Comparison of ENCODE assay signal across 9 cellular contexts in the genomic region with DNA sequence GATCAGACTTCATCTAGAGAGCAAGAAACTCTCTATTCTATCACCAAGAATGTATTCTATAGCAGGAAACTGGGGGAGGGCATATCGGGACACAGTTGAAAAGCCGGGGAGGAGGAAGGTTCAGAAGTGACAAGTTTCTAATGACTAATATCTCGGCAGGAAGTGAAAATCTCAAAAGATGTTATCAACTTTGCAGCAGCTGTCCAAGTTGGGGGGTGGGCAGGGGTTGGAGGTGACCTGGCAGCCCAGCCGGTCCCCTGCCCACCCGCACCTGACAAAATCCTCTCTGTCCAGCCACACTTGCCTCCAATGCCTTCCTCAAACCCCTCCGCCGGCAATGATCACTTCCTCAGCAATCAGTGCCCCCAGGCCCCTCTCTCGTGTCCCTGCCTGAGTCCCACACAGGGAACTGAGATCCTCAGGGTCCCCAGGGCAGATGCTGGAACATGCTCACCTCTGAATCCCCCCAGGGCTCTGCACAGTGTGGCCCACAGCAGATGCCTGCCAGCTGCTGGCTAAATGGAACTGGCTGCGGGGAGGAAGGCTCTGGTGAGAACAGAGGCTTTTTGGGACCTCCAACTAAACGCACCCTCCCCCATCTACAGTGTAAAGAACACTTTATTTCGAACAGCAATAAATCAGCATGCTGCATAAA. TPM values are rescaled to one million over a fixed set of nuclear protein-coding genes. Genes with fewer than 3 reads are reported as not detected.
DNase-seq lines count a peak whose midpoint lies in the region; ATAC-seq, FAIRE-seq and TF ChIP-seq lines count a peak whose summit lies in the region.
"Had no signal": no experiment of that assay in that cellular context is flagged by ENCODE, and none has a peak within 500 bp of the region (broad histone marks: within the 10 kb centered on the region; RNA-seq: fewer than 3 reads in every experiment).

No MANE protein-coding gene starts in this region.

- CTCF ChIA-PET in activated B cell treated with CpG ODN at 0.5 μM for 24 hours (lab: Charles Lee): interaction anchor here (1.0 to 3.7 kb wide), 7 partner anchors 14 to 54 kb away, joined by 3 to 18 read pairs (median 3); a partner anchor contains a TSS
- CTCF ChIA-PET in naive thymus-derived CD4-positive, alpha-beta T cell (lab: Charles Lee): interaction anchor here (0.6 to 3.2 kb wide), 6 partner anchors 24 to 311 kb away, joined by 3 to 14 read pairs (median 6); a partner anchor contains a TSS

- H3K4me3 Mint-ChIP-seq in activated B cell treated with CpG ODN at 0.5 μM for 24 hours: peak overlapping the region; percentile 78
- H3K4me3 Mint-ChIP-seq in naive thymus-derived CD4-positive, alpha-beta T cell: peak overlapping the region; percentile 79 to 89 (median 86)

- TF ChIP-seq CTCF in activated B cell treated with CpG ODN at 0.5 μM for 24 hours (IDR thresholded peaks at IDR 0.05) (no peak), tibial artery (IDR thresholded peaks at IDR 0.05) (no peak)

- peaks cover 98% of the 10 kb centered on the region for H3K4me1 Mint-ChIP-seq in activated B cell treated with CpG ODN at 0.5 μM for 24 hours
- H3K4me1 Mint-ChIP-seq in naive thymus-derived CD4-positive, alpha-beta T cell: peaks cover 84 to 100% (median 98%) of the 10 kb centered on the region in 7 donors

- POLR2A ChIA-PET in activated B cell treated with CpG ODN at 0.5 μM for 24 hours (lab: Charles Lee): interaction anchor here (0.9 to 6.9 kb wide), 19 partner anchors 9 to 124 kb away, joined by 3 to 114 read pairs (median 9); a partner anchor contains a TSS
- POLR2A ChIA-PET in naive thymus-derived CD4-positive, alpha-beta T cell (lab: Charles Lee): interaction anchor here (0.6 to 6.8 kb wide), 15 partner anchors 9 to 451 kb away, joined by 3 to 90 read pairs (median 8); a partner anchor contains a TSS

- peaks cover 36% of the 10 kb centered on the region for H3K36me3 Mint-ChIP-seq in activated B cell treated with CpG ODN at 0.5 μM for 24 hours (ENCODE audit: low read depth)
- peaks cover 0 to 16% (median 4%) of the 10 kb centered on the region in 5 donors for H3K36me3 Mint-ChIP-seq in naive thymus-derived CD4-positive, alpha-beta T cell

- no peaks in the 10 kb centered on the region for H3K27me3 ChIP-seq in naive thymus-derived CD4-positive, alpha-beta T cell (ENCODE audit: control insufficient read depth in 2 of 2, insufficient read depth in 2 of 2, low read length in 2 of 2)
- peaks cover 0 to 32% of the 10 kb centered on the region in 2 donors for H3K27me3 ChIP-seq in tibial artery

- intact Hi-C loops in activated B cell treated with CpG ODN at 0.5 μM for 24 hours (cut with micrococcal nuclease) (loop anchor here (1.0 to 5.0 kb wide), 9 partner anchors 9 to 131 kb away; a partner anchor contains a TSS), tibial artery (cut with DNase I; ENCODE audit: low total_unique reads) (no loop called here)
- intact Hi-C loops in naive thymus-derived CD4-positive, alpha-beta T cell (cut with micrococcal nuclease): loop anchor here (1.0 to 2.0 kb wide), 10 partner anchors 9 to 49 kb away; no protein-coding TSS in a partner anchor

- no peaks in the 10 kb centered on the region for H3K9me3 Mint-ChIP-seq in activated B cell treated with CpG ODN at 0.5 μM for 24 hours
- H3K9me3 Mint-ChIP-seq in naive thymus-derived CD4-positive, alpha-beta T cell: no peaks in the 10 kb centered on the region

- H3K27ac Mint-ChIP-seq in activated B cell treated with CpG ODN at 0.5 μM for 24 hours: peak overlapping the region; percentile 87
- H3K27ac Mint-ChIP-seq in naive thymus-derived CD4-positive, alpha-beta T cell: peak overlapping the region; percentile 89 to 99 (median 97)

- no peaks in the 10 kb centered on the region for H3K27me3 Mint-ChIP-seq in activated B cell treated with CpG ODN at 0.5 μM for 24 hours
- H3K27me3 Mint-ChIP-seq in naive thymus-derived CD4-positive, alpha-beta T cell: no peaks in the 10 kb centered on the region

- H3K4me3 ChIP-seq in naive thymus-derived CD4-positive, alpha-beta T cell (ENCODE audit: low read length): peak overlapping the region; percentile 61
- H3K4me3 ChIP-seq in tibial artery: no peak overlapping the region

- TF ChIP-seq POLR2A in GM12892 (IDR thresholded peaks at IDR 0.05; ENCODE audit: low read depth, low read length): no peak; the same call in 1 of the 2 replicates

- peaks cover 0 to 4% (median 0%) of the 10 kb centered on the region in 3 experiments for H3K36me3 ChIP-seq in naive thymus-derived CD4-positive, alpha-beta T cell (ENCODE audit: control insufficient read depth in 2 of 3, insufficient read depth in 3 of 3, low read length in 3 of 3)
- no peaks in the 10 kb centered on the region for H3K36me3 ChIP-seq in tibial artery

- peak; percentile 92 for FAIRE-seq in GM12892 (lab: Jason Lieb, UNC)

- peak overlapping the region; percentile 72 for H3K27ac ChIP-seq in naive thymus-derived CD4-positive, alpha-beta T cell (ENCODE audit: low read depth, low read length)
- no peak overlapping the region for H3K27ac ChIP-seq in tibial artery

- H3K9me3 ChIP-seq in naive thymus-derived CD4-positive, alpha-beta T cell (ENCODE audit: control insufficient read depth in 2 of 3, low read length in 3 of 3): no peaks in the 10 kb centered on the region
- no peaks in the 10 kb centered on the region for H3K9me3 ChIP-seq in tibial artery

- ATAC-seq in GM21447 (IDR thresholded peaks at IDR 0.05; ENCODE audit: unreplicated experiment): peak; percentile 57
- peak; percentile 35 for ATAC-seq in HG03575 (IDR thresholded peaks at IDR 0.05; ENCODE audit: extremely low read depth, insufficient number of reproducible peaks, low FRiP score, unreplicated experiment)
- ATAC-seq in activated B cell treated with CpG ODN at 0.5 μM for 24 hours (ENCODE audit: low read depth): peak; percentile 73
- ATAC-seq in naive thymus-derived CD4-positive, alpha-beta T cell: peak; percentile 59
- ATAC-seq: Panc1 had no signal

- peaks cover 94 to 98% of the 10 kb centered on the region in 2 donors for H3K4me1 ChIP-seq in naive thymus-derived CD4-positive, alpha-beta T cell (ENCODE audit: control insufficient read depth in 2 of 2, insufficient read depth in 2 of 2, low read length in 2 of 2)
- peaks cover 0 to 15% (median 0%) of the 10 kb centered on the region in 4 donors for H3K4me1 ChIP-seq in tibial artery

- DNase-seq in GM12892 (ENCODE audit: insufficient read length): peak; percentile 75
- peak; percentile 66 for DNase-seq in activated B cell treated with CpG ODN at 0.5 μM for 24 hours
- peak in 6 of 9 donors; percentile 42 to 61 (median 56) for DNase-seq in naive thymus-derived CD4-positive, alpha-beta T cell
- DNase-seq in iPS-NIHi7 (ENCODE audit: extremely low spot score): no peak
- DNase-seq in tibial artery: no peak
- DNase-seq in T1000 (lab: John Stamatoyannopoulos, UW): no peak

RNA-seq across cellular contexts. Expression of a gene that starts 43.9 kb away (rescaled TPM):
- polyA plus RNA-seq in GM12892 (2012; ENCODE audit: missing spikeins): 37.7 TPM
- 153 and 164 TPM in 2 replicates for total RNA-seq in activated B cell treated with CpG ODN at 0.5 μM for 24 hours
- 100 to 1,000 TPM; 189 to 324 (median 277) TPM for total RNA-seq in naive thymus-derived CD4-positive, alpha-beta T cell
- 10 to 100 TPM; 23.6 to 44.9 TPM for polyA plus RNA-seq in naive thymus-derived CD4-positive, alpha-beta T cell

Comparison
In these comparisons a context has a peak if more than half of its experiments do, and no peak if none do; other contexts are left out.
1. DNase-seq: peak in GM12892 (single experiment), activated B cell treated with CpG ODN at 0.5 μM for 24 hours (single experiment) and naive thymus-derived CD4-positive, alpha-beta T cell (6 of 9); none in iPS-NIHi7 (single experiment), tibial artery (0 of 2) and T1000 (single experiment).
2. Peak in every context shown above with its lines, with median percentiles within 50 percentile points of each other: ATAC-seq.